In genomic region chr5:38426986-38427950, GRCh38 we compare ENCODE assay signal across 19 cellular contexts.
A peak's percentile ranks its signal among the peaks of the same experiment; 100 is the strongest.
DNase-seq lines count a peak whose midpoint lies in the region; ATAC-seq and TF ChIP-seq lines count a peak whose summit lies in the region.
"Had no signal": no experiment of that assay in that cellular context is flagged by ENCODE, and none has a peak within 500 bp of the region (broad histone marks: within the 10 kb centered on the region; RNA-seq: fewer than 3 reads in every experiment).

No MANE protein-coding gene starts in this region.

- TF ChIP-seq EP300 in suprapubic skin (IDR thresholded peaks at IDR 0.05) (no peak), transverse colon (IDR thresholded peaks at IDR 0.05; ENCODE audit: low read depth) (no peak)

- H3K4me3 ChIP-seq in epithelial cell of esophagus (ENCODE audit: low read length) = no peak overlapping the region
- no peak overlapping the region for H3K4me3 ChIP-seq in thoracic aorta
- no peak overlapping the region for H3K4me3 ChIP-seq in suprapubic skin
- no peak overlapping the region for H3K4me3 ChIP-seq in transverse colon
- H3K4me3 ChIP-seq: adrenal gland, prostate gland, uterus had no signal

- no peak for TF ChIP-seq CTCF in epithelial cell of esophagus (IDR thresholded peaks at IDR 0.05; ENCODE audit: insufficient read depth, low read depth, low read length, missing control alignments)
- no peak for TF ChIP-seq CTCF in thoracic aorta (IDR thresholded peaks at IDR 0.05)
- TF ChIP-seq CTCF in suprapubic skin (IDR thresholded peaks at IDR 0.05) = no peak
- TF ChIP-seq CTCF in transverse colon (IDR thresholded peaks at IDR 0.05) = no peak

- no peak overlapping the region for H3K27ac Mint-ChIP-seq in activated CD8-positive, alpha-beta memory T cell treated with anti-CD3 and anti-CD28 coated beads, Interleukin-2, amount 10 ng/mL, durations not matched to agents 7 days and 5 days
- H3K27ac Mint-ChIP-seq: activated T-helper 2 cell treated with anti-CD3 and anti-CD28 coated beads, Interferon-gamma antibody, Interleukin-2, Interleukin-4, amounts not matched to agents 10 μg/mL and 5 μg/mL and 100 μg/mL, durations not matched to agents 14 hours and 24 hours and 36 hours; naive B cell had no signal

- H3K9me3 ChIP-seq in thoracic aorta = no peaks in the 10 kb centered on the region
- H3K9me3 ChIP-seq in suprapubic skin = no peaks in the 10 kb centered on the region
- H3K9me3 ChIP-seq in transverse colon = no peaks in the 10 kb centered on the region
- H3K9me3 ChIP-seq: adrenal gland, prostate gland, uterus had no signal

- no peaks in the 10 kb centered on the region for H3K36me3 ChIP-seq in thoracic aorta
- H3K36me3 ChIP-seq in suprapubic skin = no peaks in the 10 kb centered on the region
- H3K36me3 ChIP-seq in transverse colon = no peaks in the 10 kb centered on the region
- H3K36me3 ChIP-seq: adrenal gland, prostate gland, uterus had no signal

- intact Hi-C loops in transverse colon (cut with DNase I; ENCODE audit: low total_unique reads) = no loop called here

- H3K4me1 Mint-ChIP-seq in activated CD8-positive, alpha-beta memory T cell treated with anti-CD3 and anti-CD28 coated beads, Interleukin-2, amount 10 ng/mL, durations not matched to agents 7 days and 5 days = peaks cover 20% of the 10 kb centered on the region
- H3K4me1 Mint-ChIP-seq: naive B cell had no signal

- no peak for DNase-seq in activated CD8-positive, alpha-beta memory T cell treated with anti-CD3 and anti-CD28 coated beads, Interleukin-2, amount 10 ng/mL, durations not matched to agents 7 days and 5 days
- no peak for DNase-seq in activated CD8-positive, alpha-beta memory T cell treated with anti-CD3 and anti-CD28 coated beads, Interleukin-2, amount 50 U/mL, for 48 hours
- DNase-seq in NCI-H226 (peak; percentile 11), epithelial cell of esophagus (ENCODE audit: low read depth) (peak; percentile 87), thoracic aorta (ENCODE audit: low spot score) (no peak), NCI-H128 (lab: John Stamatoyannopoulos, UW; ENCODE audit: unreplicated experiment) (no peak), suprapubic skin (ENCODE audit: low spot score in 2 of 2) (no peak), transverse colon (no peak)
- DNase-seq: activated CD8-positive, alpha-beta memory T cell treated with anti-CD3 and anti-CD28 coated beads for 24 hours; naive B cell; NCI-H1436 treated with DMSO at 0.1 percent for 48 hours; NCI-H526 treated with DMSO at 0.1 percent for 48 hours; stimulated activated CD4-positive, alpha-beta T cell treated with anti-CD3 and anti-CD28 coated beads, Interleukin-12 subunit alpha, Interleukin-12 subunit beta, amount 100 ng/mL, for 4 hours; stimulated activated naive CD8-positive, alpha-beta T cell treated with anti-CD3 and anti-CD28 coated beads, Interleukin-15, Interleukin-2, amounts not matched to agents 100 U/mL and 50 U/mL, for 24 hours; uterus had no signal

- H3K4me1 ChIP-seq in thoracic aorta (ENCODE audit: control insufficient read depth in 1 of 2, low read depth in 2 of 2) (no peaks in the 10 kb centered on the region), suprapubic skin (no peaks in the 10 kb centered on the region), transverse colon (no peaks in the 10 kb centered on the region)
- H3K4me1 ChIP-seq: adrenal gland, prostate gland, uterus had no signal

- H3K36me3 Mint-ChIP-seq in activated CD8-positive, alpha-beta memory T cell treated with anti-CD3 and anti-CD28 coated beads, Interleukin-2, amount 10 ng/mL, durations not matched to agents 7 days and 5 days = no peaks in the 10 kb centered on the region
- H3K36me3 Mint-ChIP-seq: naive B cell had no signal

- CTCF ChIA-PET in activated CD8-positive, alpha-beta memory T cell treated with anti-CD3 and anti-CD28 coated beads, Interleukin-2, amount 10 ng/mL, durations not matched to agents 7 days and 5 days (lab: Charles Lee) = interaction anchor here (0.6 kb wide), 1 partner anchor 14 kb away, joined by 4 read pairs; no protein-coding TSS in a partner anchor

- WGBS in suprapubic skin = 65% methylated on average over 8 of the region's 9 CpGs
- WGBS in transverse colon (ENCODE audit: low coverage in 1 of 2), 2 donors = 59 to 77% methylated on average over 3 to 9 of the region's 9 CpGs

- peaks cover 34% of the 10 kb centered on the region for H3K27me3 Mint-ChIP-seq in activated CD8-positive, alpha-beta memory T cell treated with anti-CD3 and anti-CD28 coated beads, Interleukin-2, amount 10 ng/mL, durations not matched to agents 7 days and 5 days

- in situ Hi-C loops in transverse colon (cut with MboI; ENCODE audit: low pct_ligation_motif_present in 1 of 4, low pct_unique_long_range_greater_than_20kb in 1 of 4, low sequenced_read_pairs in 3 of 4) = loop anchor here in 1 of 4 donors (25.0 kb wide), 1 partner anchor 385 kb away; no protein-coding TSS in a partner anchor

- H3K9me3 Mint-ChIP-seq in activated CD8-positive, alpha-beta memory T cell treated with anti-CD3 and anti-CD28 coated beads, Interleukin-2, amount 10 ng/mL, durations not matched to agents 7 days and 5 days (ENCODE audit: low read depth) = no peaks in the 10 kb centered on the region
- H3K9me3 Mint-ChIP-seq: activated T-helper 2 cell treated with anti-CD3 and anti-CD28 coated beads, Interferon-gamma antibody, Interleukin-2, Interleukin-4, amounts not matched to agents 10 μg/mL and 5 μg/mL and 100 μg/mL, durations not matched to agents 14 hours and 24 hours and 36 hours had no signal

- ATAC-seq in activated CD8-positive, alpha-beta memory T cell treated with anti-CD3 and anti-CD28 coated beads, Interleukin-2, amount 10 ng/mL, durations not matched to agents 7 days and 5 days = peak; percentile 36
- ATAC-seq in thoracic aorta (ENCODE audit: insufficient number of reproducible peaks, low FRiP score, low read depth) = peak; percentile 34
- ATAC-seq: stimulated activated naive CD8-positive, alpha-beta T cell treated with anti-CD3 and anti-CD28 coated beads, Interleukin-15, Interleukin-2, amounts not matched to agents 100 U/mL and 50 U/mL, for 24 hours had no signal

- TF ChIP-seq POLR2A in suprapubic skin (IDR thresholded peaks at IDR 0.05) = no peak
- no peak for TF ChIP-seq POLR2A in transverse colon (IDR thresholded peaks at IDR 0.05)

- H3K27me3 ChIP-seq in thoracic aorta (replicated peaks; ENCODE audit: insufficient read depth) (no peaks in the 10 kb centered on the region), suprapubic skin (no peaks in the 10 kb centered on the region), transverse colon (no peaks in the 10 kb centered on the region)
- H3K27me3 ChIP-seq: adrenal gland, uterus had no signal

- H3K27ac ChIP-seq in thoracic aorta = no peak overlapping the region
- H3K27ac ChIP-seq in suprapubic skin = no peak overlapping the region
- H3K27ac ChIP-seq in transverse colon = no peak overlapping the region
- H3K27ac ChIP-seq: adrenal gland, prostate gland, uterus, VCaP had no signal

- no peak overlapping the region for H3K4me3 Mint-ChIP-seq in activated CD8-positive, alpha-beta memory T cell treated with anti-CD3 and anti-CD28 coated beads, Interleukin-2, amount 10 ng/mL, durations not matched to agents 7 days and 5 days
- H3K4me3 Mint-ChIP-seq: naive B cell had no signal

Comparison
In these comparisons a context has a peak if more than half of its experiments do, and no peak if none do; other contexts are left out.
1. DNase-seq: peak in NCI-H226 (single experiment) and epithelial cell of esophagus (single experiment); none in activated CD8-positive, alpha-beta memory T cell treated with anti-CD3 and anti-CD28 coated beads, Interleukin-2, amount 10 ng/mL, durations not matched to agents 7 days and 5 days (single experiment), activated CD8-positive, alpha-beta memory T cell treated with anti-CD3 and anti-CD28 coated beads, Interleukin-2, amount 50 U/mL, for 48 hours (single experiment), thoracic aorta (single experiment), NCI-H128 (single experiment), suprapubic skin (0 of 2) and transverse colon (single experiment).